Comparison of ENCODE assay signal across 8 cellular contexts in genomic region chr3:138328341-138328740, GRCh38. TPM values are rescaled to one million over a fixed set of nuclear protein-coding genes. Genes with fewer than 3 reads are reported as not detected.
DNase-seq lines count a peak whose midpoint lies in the region; ATAC-seq, FAIRE-seq and TF ChIP-seq lines count a peak whose summit lies in the region.

No MANE protein-coding gene starts in this region.

- peak overlapping the region; percentile 2 for H3K4me3 Mint-ChIP-seq in activated T-cell treated with anti-CD3 and anti-CD28 coated beads, Interleukin-2, amount 50 U/mL, for 24 hours
- H3K4me3 Mint-ChIP-seq in effector memory CD8-positive, alpha-beta T cell: peak overlapping the region; percentile 91 to 94

- no peaks in the 10 kb centered on the region for H3K9me3 ChIP-seq in gastrocnemius medialis

- H3K4me1 ChIP-seq in gastrocnemius medialis: peaks cover 23 to 39% of the 10 kb centered on the region in 2 donors

- intact Hi-C loops in gastrocnemius medialis (cut with DNase I; ENCODE audit: low total_unique reads): loop anchor here (2.0 to 5.0 kb wide), 2 partner anchors 66 to 141 kb away; partner anchors contain the start of gene ARMC8

- H3K27me3 ChIP-seq in gastrocnemius medialis: no peaks in the 10 kb centered on the region

- no peak for DNase-seq in activated T-cell treated with anti-CD3 and anti-CD28 coated beads, Interleukin-2, amount 50 U/mL, for 24 hours
- DNase-seq in activated T-cell treated with anti-CD3 and anti-CD28 coated beads for 4 hours: no peak
- peak; percentile 29 for DNase-seq in NCI-H524 treated with DMSO at 0.1 percent for 48 hours (lab: John Stamatoyannopoulos, UW)
- no peak for DNase-seq in effector memory CD8-positive, alpha-beta T cell
- no peak for DNase-seq in gastrocnemius medialis
- no peak for DNase-seq in GM12892 (ENCODE audit: insufficient read length)
- no peak for DNase-seq in occipital lobe (lab: John Stamatoyannopoulos, UW)
- no peak for DNase-seq in stimulated activated naive CD8-positive, alpha-beta T cell treated with anti-CD3 and anti-CD28 coated beads, Interleukin-15, Interleukin-2, amounts not matched to agents 100 U/mL and 50 U/mL, for 24 hours

- H3K27me3 Mint-ChIP-seq in activated T-cell treated with anti-CD3 and anti-CD28 coated beads, Interleukin-2, amount 50 U/mL, for 24 hours: no peaks in the 10 kb centered on the region
- H3K27me3 Mint-ChIP-seq in effector memory CD8-positive, alpha-beta T cell: no peaks in the 10 kb centered on the region

- no peak for ATAC-seq in effector memory CD8-positive, alpha-beta T cell (replicated peaks)
- no peak for ATAC-seq in gastrocnemius medialis
- no peak for ATAC-seq in stimulated activated naive CD8-positive, alpha-beta T cell treated with anti-CD3 and anti-CD28 coated beads, Interleukin-15, Interleukin-2, amounts not matched to agents 100 U/mL and 50 U/mL, for 24 hours

- H3K4me3 ChIP-seq in gastrocnemius medialis: peak overlapping the region in 3 of 4 donors; percentile 68 to 89 (median 69)

- H3K36me3 Mint-ChIP-seq in activated T-cell treated with anti-CD3 and anti-CD28 coated beads, Interleukin-2, amount 50 U/mL, for 24 hours (ENCODE audit: low read depth): no peaks in the 10 kb centered on the region
- peaks cover 16% of the 10 kb centered on the region for H3K36me3 Mint-ChIP-seq in effector memory CD8-positive, alpha-beta T cell (ENCODE audit: insufficient read depth)

- in situ Hi-C loops in gastrocnemius medialis (cut with MboI; ENCODE audit: low sequenced_read_pairs in 4 of 4): loop anchor here in 1 of 4 donors (25.0 kb wide), 2 partner anchors 141 to 584 kb away; partner anchors contain the start of gene ARMC8

- TF ChIP-seq POLR2A in gastrocnemius medialis (IDR thresholded peaks at IDR 0.05) (no peak), GM12892 (IDR thresholded peaks at IDR 0.05; ENCODE audit: low read depth, low read length) (no peak)

- no peak overlapping the region for H3K27ac Mint-ChIP-seq in activated T-cell treated with anti-CD3 and anti-CD28 coated beads, Interleukin-2, amount 50 U/mL, for 24 hours
- peak overlapping the region in 1 of 2 donors; percentile 97 for H3K27ac Mint-ChIP-seq in effector memory CD8-positive, alpha-beta T cell

- H3K9me3 Mint-ChIP-seq in activated T-cell treated with anti-CD3 and anti-CD28 coated beads, Interleukin-2, amount 50 U/mL, for 24 hours: no peaks in the 10 kb centered on the region
- H3K9me3 Mint-ChIP-seq in effector memory CD8-positive, alpha-beta T cell: no peaks in the 10 kb centered on the region

- H3K36me3 ChIP-seq in gastrocnemius medialis: no peaks in the 10 kb centered on the region

- peaks cover 47% of the 10 kb centered on the region for H3K4me1 Mint-ChIP-seq in activated T-cell treated with anti-CD3 and anti-CD28 coated beads, Interleukin-2, amount 50 U/mL, for 24 hours (ENCODE audit: low read depth)
- peaks cover 8 to 22% of the 10 kb centered on the region in 2 donors for H3K4me1 Mint-ChIP-seq in effector memory CD8-positive, alpha-beta T cell (ENCODE audit: low read depth in 2 of 2)

- no peak for TF ChIP-seq CTCF in gastrocnemius medialis (IDR thresholded peaks at IDR 0.05 in 4 of 5, conservative IDR thresholded peaks at IDR 0.05 in 1 of 5)

- H3K27ac ChIP-seq in gastrocnemius medialis: peak overlapping the region in 3 of 4 donors; percentile 77 to 84 (median 82)

- FAIRE-seq in GM12892 (lab: Jason Lieb, UNC): no peak

RNA-seq across cellular contexts. Expression of gene NME9, which starts 1.3 kb away (rescaled TPM):
- total RNA-seq in gastrocnemius medialis (1 to 10 TPM in 2 of 4 donors, under 1 TPM in 1, not detected in 1; 0.38 to 7.3 (median 2.0) TPM), occipital lobe (2.3 TPM)
- polyA plus RNA-seq in GM12892 (2012; ENCODE audit: missing spikeins): 1.1 TPM

RNA-seq across cellular contexts. Expression of gene MRAS, which starts 20.0 kb away (rescaled TPM):
- 100 to 1,000 TPM in 1 of 4 donors, 10 to 100 TPM in 3; 45.8 to 149 (median 57.7) TPM for total RNA-seq in gastrocnemius medialis
- polyA plus RNA-seq in GM12892 (2012; ENCODE audit: missing spikeins): not detected
- total RNA-seq in occipital lobe: 53.3 TPM
